8 cellular contexts compared by ENCODE assay signal in the genomic region with DNA sequence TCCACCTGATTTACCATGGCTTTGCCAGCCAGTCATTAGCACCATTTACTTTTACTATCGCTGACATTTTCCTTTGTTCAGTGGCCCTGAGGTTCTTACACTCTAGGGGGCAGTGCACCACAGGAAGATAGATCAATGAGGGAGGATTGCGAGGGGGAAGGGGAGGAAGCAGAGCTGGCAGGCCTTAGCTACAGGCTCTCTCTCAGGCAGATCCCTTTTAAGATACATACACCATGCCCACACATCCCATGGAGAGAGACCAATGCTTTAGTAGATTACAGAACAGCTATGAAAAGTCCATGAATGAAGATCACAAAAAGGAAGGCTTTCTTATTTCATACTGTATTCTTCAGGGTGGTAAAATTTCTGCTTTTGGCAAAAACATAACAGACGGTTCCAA. TPM values are rescaled to one million over a fixed set of nuclear protein-coding genes. Genes with fewer than 3 reads are reported as not detected.
DNase-seq lines count a peak whose midpoint lies in the region; ATAC-seq, FAIRE-seq and TF ChIP-seq lines count a peak whose summit lies in the region.

No MANE protein-coding gene starts in this region.

- H3K4me3 Mint-ChIP-seq in nephron = no peak overlapping the region
- no peak overlapping the region for H3K4me3 Mint-ChIP-seq in type B pancreatic cell

- H3K9me3 ChIP-seq in NT2/D1 (ENCODE audit: insufficient read depth, low read length) (no peaks in the 10 kb centered on the region), esophagus muscularis mucosa (no peaks in the 10 kb centered on the region)

- peaks cover 51% of the 10 kb centered on the region for H3K36me3 ChIP-seq in NT2/D1 (ENCODE audit: insufficient read depth, insufficient read length, low read length)
- peaks cover 9 to 61% (median 29%) of the 10 kb centered on the region in 4 donors for H3K36me3 ChIP-seq in esophagus muscularis mucosa

- DNase-seq in D721Med (ENCODE audit: insufficient read length, low spot score) (peak; percentile 48), HT1080 (ENCODE audit: low read depth) (peak; percentile 69), NT2/D1 (ENCODE audit: low read depth, low spot score) (peak; percentile 77), esophagus muscularis mucosa (ENCODE audit: extremely low spot score) (no peak), type B pancreatic cell (ENCODE audit: extremely low spot score, unreplicated experiment) (no peak)
- peak; percentile 46 for DNase-seq in activated T-cell treated with anti-CD3 and anti-CD28 coated beads, Interleukin-2, amount 50 U/mL, for 1 hour

- peaks cover 23% of the 10 kb centered on the region for H3K36me3 Mint-ChIP-seq in nephron (ENCODE audit: low read depth)
- H3K36me3 Mint-ChIP-seq in type B pancreatic cell = peaks cover 15% of the 10 kb centered on the region

- TF ChIP-seq EP300 in esophagus muscularis mucosa (IDR thresholded peaks at IDR 0.05) = no peak

- WGBS in esophagus muscularis mucosa = 46% methylated on average over 3 of the region's 3 CpGs

- no peak overlapping the region for H3K9ac ChIP-seq in NT2/D1 (ENCODE audit: insufficient read length, low read depth)

- H3K27me3 ChIP-seq in NT2/D1 (ENCODE audit: insufficient read depth, insufficient read length) (no peaks in the 10 kb centered on the region), esophagus muscularis mucosa (no peaks in the 10 kb centered on the region)

- H3K27ac Mint-ChIP-seq in nephron (peak overlapping the region in 2 of 3 experiments; percentile 21 to 56), type B pancreatic cell (peak overlapping the region; percentile 42)

- H3K9me3 Mint-ChIP-seq in nephron (no peaks in the 10 kb centered on the region), type B pancreatic cell (no peaks in the 10 kb centered on the region)

- peak; percentile 66 for FAIRE-seq in D721Med (lab: Jason Lieb, UNC)

- TF ChIP-seq POLR2A in esophagus muscularis mucosa (IDR thresholded peaks at IDR 0.05; ENCODE audit: low read depth) = no peak

- H3K4me1 Mint-ChIP-seq in nephron (peaks cover 7% of the 10 kb centered on the region), type B pancreatic cell (ENCODE audit: unreplicated experiment) (peaks cover 11% of the 10 kb centered on the region)

- peak; percentile 90 for TF ChIP-seq CTCF in D721Med (IDR thresholded peaks at IDR 0.05; ENCODE audit: insufficient read depth, missing control alignments)
- TF ChIP-seq CTCF in esophagus muscularis mucosa (IDR thresholded peaks at IDR 0.05) = peak; percentile 44 to 64 (median 58)
- peak; percentile 45 to 69 (median 49) for TF ChIP-seq CTCF in nephron (IDR thresholded peaks at IDR 0.05; ENCODE audit: unreplicated experiment in 3 of 3)
- peak; percentile 83 for TF ChIP-seq CTCF in type B pancreatic cell (conservative IDR thresholded peaks at IDR 0.05)

- intact Hi-C loops in esophagus muscularis mucosa (cut with DNase I) = no loop called here

- no peak overlapping the region for H3K4me3 ChIP-seq in NT2/D1 (ENCODE audit: insufficient read length, low read depth)
- no peak overlapping the region for H3K4me3 ChIP-seq in esophagus muscularis mucosa

- ATAC-seq in GM21447 (IDR thresholded peaks at IDR 0.05; ENCODE audit: unreplicated experiment) = peak; percentile 81

- H3K27ac ChIP-seq in esophagus muscularis mucosa (replicated peaks in 1 of 4) = no peak overlapping the region

- no peaks in the 10 kb centered on the region for H3K27me3 Mint-ChIP-seq in nephron (ENCODE audit: low read depth)
- H3K27me3 Mint-ChIP-seq in type B pancreatic cell = no peaks in the 10 kb centered on the region

- H3K4me1 ChIP-seq in NT2/D1 (ENCODE audit: insufficient read depth, insufficient read length) (no peaks in the 10 kb centered on the region), esophagus muscularis mucosa (peaks cover 7 to 15% (median 11%) of the 10 kb centered on the region in 4 donors)

RNA-seq across cellular contexts. Expression of gene DENND11, which starts 47.4 kb away (rescaled TPM):
- total RNA-seq in HT1080 (2014; rRNA removed; shearing (Covaris generic)) = 12.5 and 15.7 TPM in 2 replicates
- 9.1 and 12.6 TPM in 2 replicates for polyA plus RNA-seq in HT1080 (2015; cell fraction: cytosol; rRNA removed)
- 33.4 and 33.9 TPM in 2 replicates for polyA plus RNA-seq in HT1080 (2015; cell fraction: nucleus; rRNA removed)
- total RNA-seq in esophagus muscularis mucosa = 10 to 100 TPM; 14.9 to 25.4 (median 16.3) TPM
- 17.3 and 19.8 TPM in 2 replicates for total RNA-seq in type B pancreatic cell (ENCODE audit: low replicate concordance)

RNA-seq across cellular contexts. Expression of gene WEE2, which starts 53.6 kb away (rescaled TPM):
- total RNA-seq in HT1080 (2014; rRNA removed; shearing (Covaris generic)) = 0.03 TPM in 2 replicates
- polyA plus RNA-seq in HT1080 (2015; cell fraction: cytosol; rRNA removed) = not detected in 2 replicates
- not detected in 2 replicates for polyA plus RNA-seq in HT1080 (2015; cell fraction: nucleus; rRNA removed)
- total RNA-seq in esophagus muscularis mucosa = not detected
- total RNA-seq in type B pancreatic cell (ENCODE audit: low replicate concordance) = not detected in 2 replicates

Comparison
In these comparisons a context has a peak if more than half of its experiments do, and no peak if none do; other contexts are left out.
1. DNase-seq: peak in D721Med (single experiment), HT1080 (single experiment), NT2/D1 (single experiment) and activated T-cell treated with anti-CD3 and anti-CD28 coated beads, Interleukin-2, amount 50 U/mL, for 1 hour (single experiment); none in esophagus muscularis mucosa (single experiment) and type B pancreatic cell (single experiment).
2. Peak in every context shown above with its lines, with median percentiles within 50 percentile points of each other: CTCF ChIP-seq.